Comparison of ENCODE assay signal across 18 cellular contexts in the genomic region with DNA sequence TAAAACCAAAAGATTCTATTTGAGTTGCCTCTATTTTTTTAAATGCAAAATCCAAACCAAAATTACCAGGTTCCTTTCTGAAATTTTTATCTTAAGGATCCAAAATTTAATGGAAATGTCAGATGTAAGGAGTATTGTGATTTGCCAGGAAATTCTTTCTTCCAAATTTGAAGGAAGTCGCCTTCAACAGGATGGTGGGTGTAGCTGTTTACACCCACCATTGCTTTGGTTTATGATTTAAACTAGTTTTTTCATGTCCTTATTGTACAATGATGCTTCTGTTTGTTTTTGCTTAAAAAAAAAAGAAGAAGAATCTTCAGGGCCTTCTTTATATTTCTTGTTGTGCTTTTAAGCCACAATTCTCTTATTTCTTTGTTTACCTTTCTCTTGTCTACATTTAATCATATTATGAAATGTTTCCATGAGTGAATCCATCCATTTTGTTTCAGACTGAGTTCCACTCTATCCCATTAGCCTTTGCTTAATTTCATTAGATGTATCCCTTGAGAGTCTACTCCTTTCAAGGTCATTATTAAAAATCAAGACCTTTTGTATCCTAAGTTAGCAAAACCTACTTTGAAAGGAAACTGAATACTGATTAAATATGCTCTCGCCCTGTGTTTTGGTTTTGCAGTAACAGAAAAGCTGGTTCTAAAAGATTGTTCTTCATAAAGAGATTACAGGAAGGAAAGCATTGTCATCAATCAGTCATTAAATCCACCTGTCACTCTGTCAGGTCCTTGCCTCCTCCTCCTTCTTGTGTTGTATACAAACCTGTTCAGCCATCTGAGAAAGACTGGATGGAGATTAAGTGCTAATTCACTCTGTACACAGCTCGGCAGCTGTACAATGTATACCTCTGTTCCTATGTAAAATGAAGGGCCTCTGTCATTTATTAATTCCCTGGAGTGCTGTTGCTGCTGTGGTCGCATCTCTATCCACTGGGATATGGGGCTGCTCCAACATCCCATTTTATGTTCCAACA. TPM values are rescaled to one million over a fixed set of nuclear protein-coding genes. Genes with fewer than 3 reads are reported as not detected.
DNase-seq lines count a peak whose midpoint lies in the region; ATAC-seq and TF ChIP-seq lines count a peak whose summit lies in the region.
"Had no signal": no experiment of that assay in that cellular context is flagged by ENCODE, and none has a peak within 500 bp of the region (broad histone marks: within the 10 kb centered on the region; RNA-seq: fewer than 3 reads in every experiment).

No MANE protein-coding gene starts in this region.

- TF ChIP-seq CTCF in sigmoid colon (IDR thresholded peaks at IDR 0.05), result no peak

- H3K36me3 Mint-ChIP-seq in CD8-positive, alpha-beta memory T cell, result no peaks in the 10 kb centered on the region
- H3K36me3 Mint-ChIP-seq: activated CD8-positive, alpha-beta memory T cell treated with anti-CD3 and anti-CD28 coated beads, Interleukin-2, amount 10 ng/mL, durations not matched to agents 7 days and 5 days had no signal

- H3K9me3 ChIP-seq in esophagus (ENCODE audit: control insufficient read depth in 2 of 2, insufficient read depth in 1 of 2, low read depth in 1 of 2, low read length in 1 of 2) (no peaks in the 10 kb centered on the region), sigmoid colon (no peaks in the 10 kb centered on the region)
- no peaks in the 10 kb centered on the region for H3K9me3 ChIP-seq in CD8-positive, alpha-beta memory T cell (ENCODE audit: low read length)
- H3K9me3 ChIP-seq: Caco-2 had no signal

- CTCF ChIA-PET in CD8-positive, alpha-beta memory T cell (lab: Charles Lee), result no interaction called here

- no peak for ATAC-seq in GM18873 (IDR thresholded peaks at IDR 0.05; ENCODE audit: low FRiP score, unreplicated experiment)
- ATAC-seq: activated CD8-positive, alpha-beta memory T cell treated with anti-CD3 and anti-CD28 coated beads, Interleukin-2, amount 10 ng/mL, durations not matched to agents 7 days and 5 days; Right ventricle myocardium inferior had no signal

- H3K27ac Mint-ChIP-seq in CD8-positive, alpha-beta memory T cell, result no peak overlapping the region
- H3K27ac Mint-ChIP-seq: activated CD8-positive, alpha-beta memory T cell treated with anti-CD3 and anti-CD28 coated beads, Interleukin-2, amount 10 ng/mL, durations not matched to agents 7 days and 5 days had no signal

- TF ChIP-seq EP300 in sigmoid colon (IDR thresholded peaks at IDR 0.05), result no peak

- intact Hi-C loops in sigmoid colon (cut with DNase I), result no loop called here

- no peaks in the 10 kb centered on the region for H3K4me1 Mint-ChIP-seq in CD8-positive, alpha-beta memory T cell

- H3K4me3 Mint-ChIP-seq in CD8-positive, alpha-beta memory T cell, result no peak overlapping the region
- H3K4me3 Mint-ChIP-seq: activated CD8-positive, alpha-beta memory T cell treated with anti-CD3 and anti-CD28 coated beads, Interleukin-2, amount 10 ng/mL, durations not matched to agents 7 days and 5 days had no signal

- peak overlapping the region; percentile 7 to 26 for H3K27ac ChIP-seq in esophagus (ENCODE audit: low read depth in 2 of 2, low read length in 1 of 2)
- H3K27ac ChIP-seq in sigmoid colon, result no peak overlapping the region
- H3K27ac ChIP-seq in CD8-positive, alpha-beta memory T cell (ENCODE audit: low read depth, low read length), result no peak overlapping the region
- H3K27ac ChIP-seq: 22Rv1, brain microvascular endothelial cell had no signal

- no peaks in the 10 kb centered on the region for H3K27me3 ChIP-seq in esophagus (ENCODE audit: control insufficient read depth in 1 of 2, insufficient read depth in 2 of 2, low read length in 2 of 2)
- H3K27me3 ChIP-seq in sigmoid colon, result no peaks in the 10 kb centered on the region
- peaks cover 3% of the 10 kb centered on the region for H3K27me3 ChIP-seq in CD8-positive, alpha-beta memory T cell (ENCODE audit: insufficient read depth, low read length, poor library complexity, severe bottlenecking)
- H3K27me3 ChIP-seq: brain microvascular endothelial cell had no signal

- H3K4me1 ChIP-seq in esophagus (ENCODE audit: control insufficient read depth in 2 of 2, insufficient read depth in 2 of 2, low read length in 1 of 2), result no peaks in the 10 kb centered on the region
- no peaks in the 10 kb centered on the region for H3K4me1 ChIP-seq in sigmoid colon
- no peaks in the 10 kb centered on the region for H3K4me1 ChIP-seq in CD8-positive, alpha-beta memory T cell (ENCODE audit: insufficient read depth, low read length)
- H3K4me1 ChIP-seq: Caco-2 had no signal

- H3K36me3 ChIP-seq in esophagus (ENCODE audit: control insufficient read depth in 2 of 2, insufficient read depth in 2 of 2, low read length in 1 of 2) (peaks cover 0 to 7% of the 10 kb centered on the region in 2 donors), sigmoid colon (peaks cover 0 to 16% (median 0%) of the 10 kb centered on the region in 4 donors)
- H3K36me3 ChIP-seq in CD8-positive, alpha-beta memory T cell (ENCODE audit: insufficient read depth, low read length), result no peaks in the 10 kb centered on the region
- H3K36me3 ChIP-seq: brain microvascular endothelial cell had no signal

- DNase-seq in DMS153 (lab: John Stamatoyannopoulos, UW), result peak; percentile 52
- DNase-seq in DMS153 treated with DMSO at 0.1 percent for 48 hours (lab: John Stamatoyannopoulos, UW; ENCODE audit: unreplicated experiment), result no peak
- DNase-seq in NCI-H1417 (lab: John Stamatoyannopoulos, UW), result peak; percentile 34 to 96 (median 73)
- peak; percentile 88 for DNase-seq in NCI-H524 treated with DMSO at 0.1 percent for 48 hours (lab: John Stamatoyannopoulos, UW)
- no peak for DNase-seq in sigmoid colon
- no peak for DNase-seq in CD8-positive, alpha-beta memory T cell
- DNase-seq: activated CD4-positive, alpha-beta T cell treated with anti-CD3 and anti-CD28 coated beads for 4 hours; activated CD8-positive, alpha-beta memory T cell treated with anti-CD3 and anti-CD28 coated beads, Interleukin-2, amount 10 ng/mL, durations not matched to agents 7 days and 5 days; brain microvascular endothelial cell; Caco-2; NCI-H1092 treated with DMSO at 0.1 percent for 48 hours; NCI-H446 treated with DMSO at 0.1 percent for 48 hours; OCI-M1; stimulated activated CD4-positive, alpha-beta T cell treated with anti-CD3 and anti-CD28 coated beads, Interleukin-4, amount 100 ng/mL, for 4 hours had no signal

- H3K4me3 ChIP-seq in esophagus (ENCODE audit: low read depth in 1 of 2, low read length in 2 of 2) (no peak overlapping the region), sigmoid colon (no peak overlapping the region)
- H3K4me3 ChIP-seq in CD8-positive, alpha-beta memory T cell (ENCODE audit: low read length), result no peak overlapping the region

- POLR2A ChIA-PET in CD8-positive, alpha-beta memory T cell (lab: Charles Lee), result no interaction called here

- H3K9me3 Mint-ChIP-seq in CD8-positive, alpha-beta memory T cell, result no peaks in the 10 kb centered on the region

- 70 to 73% methylated on average over 4 of the region's 4 CpGs for WGBS in esophagus, 2 donors
- 88 to 91% methylated on average over 4 of the region's 4 CpGs for WGBS in sigmoid colon, 2 donors

- no peak for TF ChIP-seq POLR2A in sigmoid colon (IDR thresholded peaks at IDR 0.05)

- peaks cover 6 to 24% of the 10 kb centered on the region in 2 donors for H3K27me3 Mint-ChIP-seq in CD8-positive, alpha-beta memory T cell

RNA-seq across cellular contexts. Expression of a gene that starts 45.5 kb away (rescaled TPM):
- polyA plus RNA-seq in esophagus (10 to 100 TPM; 10.3 to 12.2 TPM), sigmoid colon (10 to 100 TPM in 2 of 3 donors, 1 to 10 TPM in 1; 7.2 to 19.3 (median 11.8) TPM)
- total RNA-seq in sigmoid colon, result 10 to 100 TPM; 45.1 to 68.7 (median 64.4) TPM
- 1 to 10 TPM; 6.2 to 7.7 TPM for total RNA-seq in CD8-positive, alpha-beta memory T cell
- polyA plus RNA-seq in CD8-positive, alpha-beta memory T cell, result 4.5 TPM

Comparison
In these comparisons a context has a peak if more than half of its experiments do, and no peak if none do; other contexts are left out.
1. DNase-seq: peak in DMS153 (single experiment), NCI-H1417 (3 of 3) and NCI-H524 treated with DMSO at 0.1 percent for 48 hours (single experiment); none in DMS153 treated with DMSO at 0.1 percent for 48 hours (single experiment), sigmoid colon (single experiment) and CD8-positive, alpha-beta memory T cell (0 of 5).
2. H3K27ac ChIP-seq: peak in esophagus (2 of 2); none in sigmoid colon (0 of 4) and CD8-positive, alpha-beta memory T cell (single experiment).